ENCODE assay signal across 8 cellular contexts in genomic region chr7:98280791-98281756, GRCh38. TPM values are rescaled to one million over a fixed set of nuclear protein-coding genes. Genes with fewer than 3 reads are reported as not detected.
DNase-seq lines count a peak whose midpoint lies in the region; ATAC-seq and TF ChIP-seq lines count a peak whose summit lies in the region.

TSS of gene BRI3 (plus strand) at chr7:98281686. CDS start at chr7:98281796, 110 bp downstream.

- DNase-seq in DMS79 (lab: John Stamatoyannopoulos, UW) (peak; percentile 87), Kasumi-1 (lab: John Stamatoyannopoulos, UW) (peak; percentile 68 to 72), RWPE1 (ENCODE audit: low spot score) (peak; percentile 94), fibroblast of the aortic adventitia (ENCODE audit: low read depth) (peak; percentile 78), nephron progenitor cell (peak; percentile 93)
- peak; percentile 92 for DNase-seq in activated T-helper 9 cell treated with anti-CD3 and anti-CD28 coated beads, Interleukin-2, amount 50 U/mL, for 16 hours (ENCODE audit: low read depth)
- peak; percentile 80 for DNase-seq in stimulated activated naive CD8-positive, alpha-beta T cell treated with anti-CD3 and anti-CD28 coated beads, Interleukin-15, amount 100 ng/mL, for 72 hours

- CTCF ChIA-PET in RWPE1 (lab: Yijun Ruan, JAX), result interaction anchor here (0.5 kb wide), 1 partner anchor 526 kb away, joined by 3 read pairs; no protein-coding TSS in a partner anchor

- H3K27me3 Mint-ChIP-seq in nephron progenitor cell (ENCODE audit: low read depth, poor library complexity), result no peaks in the 10 kb centered on the region
- H3K27me3 Mint-ChIP-seq in stimulated activated naive CD8-positive, alpha-beta T cell treated with anti-CD3 and anti-CD28 coated beads, Interleukin-15, amount 100 ng/mL, for 72 hours, result no peaks in the 10 kb centered on the region

- peak; percentile 86 for ATAC-seq in GM21723 (IDR thresholded peaks at IDR 0.05; ENCODE audit: unreplicated experiment)
- ATAC-seq in stimulated activated naive CD8-positive, alpha-beta T cell treated with anti-CD3 and anti-CD28 coated beads, Interleukin-15, amount 100 ng/mL, for 72 hours, result peak; percentile 83

- H3K4me1 Mint-ChIP-seq in nephron progenitor cell, result peaks cover 40% of the 10 kb centered on the region
- peaks cover 32% of the 10 kb centered on the region for H3K4me1 Mint-ChIP-seq in stimulated activated naive CD8-positive, alpha-beta T cell treated with anti-CD3 and anti-CD28 coated beads, Interleukin-15, amount 100 ng/mL, for 72 hours

- H3K4me3 ChIP-seq in fibroblast of the aortic adventitia (ENCODE audit: low read depth, low read length), result peak within 1 kb of the TSS; percentile 95

- H3K9me3 Mint-ChIP-seq in nephron progenitor cell, result no peaks in the 10 kb centered on the region
- no peaks in the 10 kb centered on the region for H3K9me3 Mint-ChIP-seq in stimulated activated naive CD8-positive, alpha-beta T cell treated with anti-CD3 and anti-CD28 coated beads, Interleukin-15, amount 100 ng/mL, for 72 hours

- TF ChIP-seq CTCF in RWPE1 (conservative IDR thresholded peaks at IDR 0.05; ENCODE audit: low read depth) (no peak), fibroblast of the aortic adventitia (IDR thresholded peaks at IDR 0.05; ENCODE audit: insufficient read depth, low read length) (no peak), nephron progenitor cell (IDR thresholded peaks at IDR 0.05) (no peak)

- POLR2A ChIA-PET in RWPE1 (lab: Yijun Ruan, JAX; ENCODE audit: low non-redundant PET), result no interaction called here

- H3K4me3 Mint-ChIP-seq in nephron progenitor cell, result peak within 1 kb of the TSS; percentile 92
- H3K4me3 Mint-ChIP-seq in stimulated activated naive CD8-positive, alpha-beta T cell treated with anti-CD3 and anti-CD28 coated beads, Interleukin-15, amount 100 ng/mL, for 72 hours, result peak within 1 kb of the TSS; percentile 87 to 91

- H3K27ac ChIP-seq in RWPE1, result peak within 1 kb of the TSS; percentile 97

- H3K36me3 Mint-ChIP-seq in nephron progenitor cell (ENCODE audit: low read depth), result no peaks in the 10 kb centered on the region

- H3K27ac Mint-ChIP-seq in nephron progenitor cell, result no peak within 1 kb of the TSS
- H3K27ac Mint-ChIP-seq in stimulated activated naive CD8-positive, alpha-beta T cell treated with anti-CD3 and anti-CD28 coated beads, Interleukin-15, amount 100 ng/mL, for 72 hours, result peak within 1 kb of the TSS; percentile 78 to 90

RNA-seq across cellular contexts. Expression of gene BRI3, which starts in this region (rescaled TPM):
- total RNA-seq in fibroblast of the aortic adventitia (ENCODE audit: low replicate concordance), result 22.5 and 105 TPM in 2 replicates

Comparison
In these comparisons a context has a peak if more than half of its experiments do, and no peak if none do; other contexts are left out.
1. Peak in every context shown above with its lines: DNase-seq, ATAC-seq, H3K4me3 ChIP-seq and H3K27ac ChIP-seq.